1 cellular context compared by ENCODE assay signal in the genomic region with DNA sequence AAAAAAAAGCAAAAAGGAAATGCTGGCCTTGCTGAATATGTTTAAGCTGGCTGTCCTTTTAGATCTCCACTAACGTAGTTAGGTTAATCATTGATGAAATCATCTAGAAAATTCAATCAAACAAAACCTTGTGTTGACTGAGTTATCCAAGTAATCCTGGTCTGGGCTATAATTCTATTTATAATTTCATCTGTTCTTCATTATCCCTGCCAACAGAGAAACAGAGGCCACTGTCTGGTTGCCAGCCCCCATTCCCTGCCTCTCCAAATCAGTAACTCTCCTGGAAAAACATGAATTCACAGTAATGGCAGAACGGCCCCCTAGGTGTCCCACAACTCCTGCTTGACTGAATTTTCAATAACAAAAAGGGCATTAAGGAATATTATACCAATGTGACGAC.
A peak's percentile ranks its signal among the peaks of the same experiment; 100 is the strongest.
TF ChIP-seq lines count a peak whose summit lies in the region.

No MANE protein-coding gene starts in this region.

TF ChIP-seq in SK-N-SH treated with all-trans-retinoic acid at 6 μM for 48 hours, 23 proteins besides CTCF, POLR2A, EP300 and RAD21 (continued from another document):
- 0 out of 2 replicates have a peak, but pooled peaks have one; percentile 15 for TF ChIP-seq GLIS3 (CRISPR knock-in tag; IDR thresholded peaks at IDR 0.05)
- no peak for TF ChIP-seq PPARA (CRISPR knock-in tag; IDR thresholded peaks at IDR 0.05; ENCODE audit: borderline replicate concordance)
- no peak for TF ChIP-seq CSRNP3 (CRISPR knock-in tag; IDR thresholded peaks at IDR 0.05)
- TF ChIP-seq SNAI2 (CRISPR knock-in tag; IDR thresholded peaks at IDR 0.05): no peak
- TF ChIP-seq POU6F1 (CRISPR knock-in tag; IDR thresholded peaks at IDR 0.05; ENCODE audit: borderline replicate concordance, low read depth): no peak
- no peak for TF ChIP-seq TOX (CRISPR knock-in tag; IDR thresholded peaks at IDR 0.05; ENCODE audit: borderline replicate concordance)
- peak; percentile 98 for TF ChIP-seq TCF4 (CRISPR knock-in tag; IDR thresholded peaks at IDR 0.05; ENCODE audit: borderline replicate concordance)
- TF ChIP-seq TSHZ2 (CRISPR knock-in tag; IDR thresholded peaks at IDR 0.05): peak; percentile 92
- TF ChIP-seq ZNF70 (CRISPR knock-in tag; IDR thresholded peaks at IDR 0.05): no peak
- 0 out of 2 replicates have a peak, but pooled peaks have one; percentile 50 for TF ChIP-seq ZFP3 (CRISPR knock-in tag; IDR thresholded peaks at IDR 0.05)
- no peak for TF ChIP-seq ZNF565 (CRISPR knock-in tag; conservative IDR thresholded peaks at IDR 0.05; ENCODE audit: low read depth)
